ENCODE assay signal across 8 cellular contexts in the genomic region with DNA sequence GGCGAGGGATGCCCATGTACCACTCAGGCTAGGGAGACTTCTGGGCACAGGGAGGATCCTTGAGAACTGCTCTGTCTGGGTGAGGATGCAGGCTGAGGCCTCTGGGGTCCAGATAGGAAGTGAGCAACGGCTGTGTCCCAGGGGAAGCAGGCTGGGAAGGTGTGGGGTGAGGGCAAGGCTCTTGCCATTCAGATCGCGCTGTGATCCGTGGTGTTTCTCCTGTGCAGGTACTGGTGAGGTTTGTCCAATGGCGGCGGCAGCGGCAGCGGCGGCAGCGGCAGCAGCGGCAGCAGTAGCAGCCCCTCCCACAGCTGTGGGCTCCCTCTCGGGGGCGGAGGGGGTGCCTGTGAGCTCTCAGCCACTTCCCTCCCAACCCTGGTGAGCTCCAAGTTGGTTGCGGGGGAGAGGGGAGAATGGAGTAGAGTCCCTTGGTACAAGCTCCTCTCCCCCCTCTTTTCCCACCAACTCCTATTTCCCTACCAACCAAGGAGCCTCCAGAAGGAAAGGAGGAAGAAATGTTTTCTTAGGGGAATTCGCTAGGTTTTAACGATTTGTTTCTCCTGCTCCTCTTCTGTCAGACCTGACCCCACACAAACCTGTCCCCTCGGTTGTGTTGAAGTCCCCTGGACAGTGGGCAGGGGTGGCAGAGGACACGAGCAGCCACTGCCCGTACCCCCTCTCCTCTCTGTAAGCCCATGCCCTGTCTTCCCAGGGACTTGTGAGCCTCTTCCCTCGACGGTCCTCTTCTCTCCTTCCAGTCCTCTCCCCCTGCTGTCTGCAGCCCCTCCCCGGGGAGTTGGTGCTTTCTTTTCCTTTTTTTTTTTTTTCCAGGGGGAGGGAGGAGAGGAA.
A peak's percentile ranks its signal among the peaks of the same experiment; 100 is the strongest.
DNase-seq lines count a peak whose midpoint lies in the region; ATAC-seq and TF ChIP-seq lines count a peak whose summit lies in the region.

No MANE protein-coding gene starts in this region.

- peak overlapping the region; percentile 12 for H3K4me3 ChIP-seq in fibroblast of pulmonary artery (replicated peaks; ENCODE audit: low read depth, low read length)

- peaks cover 72% of the 10 kb centered on the region for H3K4me1 Mint-ChIP-seq in stimulated activated effector memory CD8-positive, alpha-beta T cell treated with anti-CD3 and anti-CD28 coated beads, Interleukin-12 subunit alpha, Interleukin-12 subunit beta, amount 100 ng/mL, for 72 hours

- ATAC-seq in stimulated activated effector memory CD8-positive, alpha-beta T cell treated with anti-CD3 and anti-CD28 coated beads, Interleukin-12 subunit alpha, Interleukin-12 subunit beta, amount 100 ng/mL, for 72 hours = no peak
- ATAC-seq in HG02970 (IDR thresholded peaks at IDR 0.05; ENCODE audit: low FRiP score, unreplicated experiment) (no peak), GM19324 (IDR thresholded peaks at IDR 0.05; ENCODE audit: low FRiP score, unreplicated experiment) (no peak)

- H3K36me3 Mint-ChIP-seq in stimulated activated effector memory CD8-positive, alpha-beta T cell treated with anti-CD3 and anti-CD28 coated beads, Interleukin-12 subunit alpha, Interleukin-12 subunit beta, amount 100 ng/mL, for 72 hours = peaks cover 67% of the 10 kb centered on the region

- peak; percentile 79 for DNase-seq in activated effector memory CD4-positive, alpha-beta T cell treated with anti-CD3 and anti-CD28 coated beads, Interleukin-2, amount 50 U/mL, for 16 hours
- no peak for DNase-seq in activated effector memory CD4-positive, alpha-beta T cell treated with Interleukin-2 at 50 U/mL for 16 hours
- peak; percentile 46 to 51 for DNase-seq in activated CD4-positive, alpha-beta T cell treated with anti-CD3 and anti-CD28 coated beads, Interleukin-2, amount 50 U/mL, for 48 hours
- DNase-seq in fibroblast of pulmonary artery (ENCODE audit: low read depth) = no peak
- DNase-seq in stimulated activated effector memory CD8-positive, alpha-beta T cell treated with anti-CD3 and anti-CD28 coated beads, Interleukin-12 subunit alpha, Interleukin-12 subunit beta, amount 100 ng/mL, for 72 hours (ENCODE audit: low spot score in 2 of 2) = peak; percentile 43 to 77
- DNase-seq in SW480 (ENCODE audit: low spot score) = no peak

- TF ChIP-seq CTCF in fibroblast of pulmonary artery (IDR thresholded peaks at IDR 0.05; ENCODE audit: low read length, missing control alignments) = no peak

- H3K27ac Mint-ChIP-seq in stimulated activated effector memory CD8-positive, alpha-beta T cell treated with anti-CD3 and anti-CD28 coated beads, Interleukin-12 subunit alpha, Interleukin-12 subunit beta, amount 100 ng/mL, for 72 hours = peak overlapping the region; percentile 91

- no peaks in the 10 kb centered on the region for H3K9me3 Mint-ChIP-seq in stimulated activated effector memory CD8-positive, alpha-beta T cell treated with anti-CD3 and anti-CD28 coated beads, Interleukin-12 subunit alpha, Interleukin-12 subunit beta, amount 100 ng/mL, for 72 hours

- H3K4me3 Mint-ChIP-seq in stimulated activated effector memory CD8-positive, alpha-beta T cell treated with anti-CD3 and anti-CD28 coated beads, Interleukin-12 subunit alpha, Interleukin-12 subunit beta, amount 100 ng/mL, for 72 hours = peak overlapping the region; percentile 81

Comparison
In these comparisons a context has a peak if more than half of its experiments do, and no peak if none do; other contexts are left out.
1. DNase-seq: peak in activated effector memory CD4-positive, alpha-beta T cell treated with anti-CD3 and anti-CD28 coated beads, Interleukin-2, amount 50 U/mL, for 16 hours (single experiment), activated CD4-positive, alpha-beta T cell treated with anti-CD3 and anti-CD28 coated beads, Interleukin-2, amount 50 U/mL, for 48 hours (2 of 2) and stimulated activated effector memory CD8-positive, alpha-beta T cell treated with anti-CD3 and anti-CD28 coated beads, Interleukin-12 subunit alpha, Interleukin-12 subunit beta, amount 100 ng/mL, for 72 hours (2 of 2); none in activated effector memory CD4-positive, alpha-beta T cell treated with Interleukin-2 at 50 U/mL for 16 hours (single experiment), fibroblast of pulmonary artery (single experiment) and SW480 (single experiment).